ENCODE assay signal across 10 cellular contexts in the genomic region with DNA sequence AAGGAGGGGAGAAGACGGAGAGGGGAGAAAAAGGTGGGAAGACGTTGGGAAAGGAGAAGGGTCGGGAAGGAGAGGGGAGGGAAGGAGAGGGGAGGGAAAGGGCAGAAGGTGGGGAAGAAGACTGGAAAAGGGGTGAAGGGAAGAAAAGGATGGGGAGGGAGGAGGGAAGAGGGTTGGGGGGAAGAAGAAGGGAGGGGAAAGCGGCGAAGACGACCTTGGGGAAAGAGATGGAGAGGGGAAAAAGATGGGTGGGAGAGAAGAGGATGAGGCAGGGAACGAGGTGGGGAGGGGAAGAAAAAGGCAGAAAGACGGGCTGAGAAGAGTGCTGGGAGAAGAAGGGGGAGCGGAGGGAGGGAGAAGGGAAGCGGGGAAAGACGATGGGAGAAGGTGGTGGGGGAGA. TPM values are rescaled to one million over a fixed set of nuclear protein-coding genes. Genes with fewer than 3 reads are reported as not detected.
DNase-seq lines count a peak whose midpoint lies in the region; ATAC-seq and TF ChIP-seq lines count a peak whose summit lies in the region.
"Not testable (repeated sequence)": the region's sequence is repeated elsewhere in the genome, so short reads cannot be mapped to it uniquely, and the experiment has no call there.
"Had no signal": no experiment of that assay in that cellular context is flagged by ENCODE, and none has a peak within 500 bp of the region (broad histone marks: within the 10 kb centered on the region; RNA-seq: fewer than 3 reads in every experiment).

No MANE protein-coding gene starts in this region.

- POLR2A ChIA-PET in OCI-LY7 (lab: Charles Lee): not testable (repeated sequence)

- not testable (repeated sequence) for ATAC-seq in activated T-helper 17 cell treated with anti-CD3 and anti-CD28 coated beads, Interleukin-2, amount 50 U/mL, for 72 hours (replicated peaks); natural killer cell treated with Interleukin-12 subunit alpha and Interleukin-12 subunit beta and Interleukin-15 and Interleukin-18, amount 100 ng/mL, for 72 hours
- ATAC-seq in right cardiac atrium: peak; percentile 21 to 27

- not testable (repeated sequence) for H3K4me1 ChIP-seq in BLaER1; HAP-1; colonic mucosa; right cardiac atrium (ENCODE audit: control insufficient read depth, insufficient read depth, low read length); smooth muscle cell (ENCODE audit: low read depth)
- peaks cover 17% of the 10 kb centered on the region for H3K4me1 ChIP-seq in OCI-LY7 (ENCODE audit: insufficient read depth, low read length, poor library complexity, severe bottlenecking)

- H3K9ac ChIP-seq in BLaER1: peak overlapping the region; percentile 41; the same call in 1 of the 2 replicates
- H3K9ac ChIP-seq in colonic mucosa (ENCODE audit: low read depth in 2 of 2, low read length in 2 of 2); smooth muscle cell (ENCODE audit: low read depth): not testable (repeated sequence)

- H3K36me3 ChIP-seq in BLaER1; HAP-1 (replicated peaks); OCI-LY7 (ENCODE audit: insufficient read depth, low read length); colonic mucosa; smooth muscle cell (ENCODE audit: low read depth): not testable (repeated sequence)

- TF ChIP-seq CTCF in OCI-LY7 (conservative IDR thresholded peaks at IDR 0.05; ENCODE audit: low read length); colonic mucosa (IDR thresholded peaks at IDR 0.05); smooth muscle cell (IDR thresholded peaks at IDR 0.05; ENCODE audit: borderline replicate concordance, insufficient read depth, poor library complexity, severe bottlenecking): not testable (repeated sequence)

- 8% methylated on average over 9 of the region's 11 CpGs for WGBS in right cardiac atrium
- WGBS in smooth muscle cell (ENCODE audit: low lambda C conversion rate): no CpG with 5 or more reads among the region's 11 CpGs

- H3K9me2 ChIP-seq in OCI-LY7 (ENCODE audit: insufficient read depth, low read length): not testable (repeated sequence)

- H3K4me2 ChIP-seq in BLaER1 (peak overlapping the region; percentile 24; the same call in 1 of the 2 replicates), OCI-LY7 (ENCODE audit: low read length) (peak overlapping the region; percentile 53), smooth muscle cell (peak overlapping the region; percentile 79)

- not testable (repeated sequence) for H3K9me3 Mint-ChIP-seq in activated T-helper 17 cell treated with anti-CD3 and anti-CD28 coated beads, Interleukin-2, amount 50 U/mL, for 72 hours; natural killer cell treated with Interleukin-12 subunit alpha and Interleukin-12 subunit beta and Interleukin-15 and Interleukin-18, amount 100 ng/mL, for 72 hours

- H3K27me3 Mint-ChIP-seq in activated T-helper 17 cell treated with anti-CD3 and anti-CD28 coated beads, Interleukin-2, amount 50 U/mL, for 72 hours; natural killer cell treated with Interleukin-12 subunit alpha and Interleukin-12 subunit beta and Interleukin-15 and Interleukin-18, amount 100 ng/mL, for 72 hours: not testable (repeated sequence)

- not testable (repeated sequence) for H3K9me3 ChIP-seq in BLaER1; HAP-1; OCI-LY7 (ENCODE audit: low read length); colonic mucosa; right cardiac atrium (ENCODE audit: control insufficient read depth, low read length); smooth muscle cell (replicated peaks; ENCODE audit: low read depth)

- not testable (repeated sequence) for H2AFZ ChIP-seq in OCI-LY7 (ENCODE audit: low read length); smooth muscle cell (ENCODE audit: low read depth)

- H3K27me3 ChIP-seq in BLaER1; HAP-1 (ENCODE audit: low read depth); colonic mucosa; right cardiac atrium (ENCODE audit: control insufficient read depth, insufficient read depth); smooth muscle cell (ENCODE audit: low read depth): not testable (repeated sequence)

- BruUV-seq in OCI-LY7 (replicated peaks; lab: Mats Ljungman, UMichigan): not testable (repeated sequence)

- CTCF ChIA-PET in OCI-LY7 (lab: Charles Lee; ENCODE audit: unreplicated experiment): not testable (repeated sequence)

- not testable (repeated sequence) for H3K27ac ChIP-seq in BLaER1; OCI-LY7 (ENCODE audit: low read depth, low read length, poor library complexity, severe bottlenecking); colonic mucosa; right cardiac atrium (ENCODE audit: low read length); smooth muscle cell (ENCODE audit: low read depth)

- H3F3A ChIP-seq in smooth muscle cell (ENCODE audit: low read depth): not testable (repeated sequence)

- peak overlapping the region; percentile 81 for H3K4me3 Mint-ChIP-seq in activated T-helper 17 cell treated with anti-CD3 and anti-CD28 coated beads, Interleukin-2, amount 50 U/mL, for 72 hours
- peak overlapping the region; percentile 82 for H3K4me3 Mint-ChIP-seq in natural killer cell treated with Interleukin-12 subunit alpha and Interleukin-12 subunit beta and Interleukin-15 and Interleukin-18, amount 100 ng/mL, for 72 hours

- not testable (repeated sequence) for H3K79me2 ChIP-seq in OCI-LY7 (ENCODE audit: insufficient read depth, low read depth, low read length); smooth muscle cell (ENCODE audit: low read depth)

- H3K27ac Mint-ChIP-seq in activated T-helper 17 cell treated with anti-CD3 and anti-CD28 coated beads, Interleukin-2, amount 50 U/mL, for 72 hours: peak overlapping the region; percentile 79
- H3K27ac Mint-ChIP-seq in natural killer cell treated with Interleukin-12 subunit alpha and Interleukin-12 subunit beta and Interleukin-15 and Interleukin-18, amount 100 ng/mL, for 72 hours: peak overlapping the region; percentile 65 to 90

- H3K4me3 ChIP-seq in BLaER1: peak overlapping the region; percentile 60
- H3K4me3 ChIP-seq in HAP-1: peak overlapping the region; percentile 24
- peak overlapping the region; percentile 66 for H3K4me3 ChIP-seq in OCI-LY7 (ENCODE audit: low read depth, low read length, poor library complexity, severe bottlenecking)
- not testable (repeated sequence) for H3K4me3 ChIP-seq in colonic mucosa; right cardiac atrium (ENCODE audit: low read length)
- peak overlapping the region; percentile 56 for H3K4me3 ChIP-seq in smooth muscle cell

- H3K36me3 Mint-ChIP-seq in activated T-helper 17 cell treated with anti-CD3 and anti-CD28 coated beads, Interleukin-2, amount 50 U/mL, for 72 hours (ENCODE audit: low read depth); natural killer cell treated with Interleukin-12 subunit alpha and Interleukin-12 subunit beta and Interleukin-15 and Interleukin-18, amount 100 ng/mL, for 72 hours: not testable (repeated sequence)

- intact Hi-C loops in OCI-LY7 (cut with micrococcal nuclease; ENCODE audit: unreplicated experiment); colonic mucosa (cut with DNase I); right cardiac atrium (cut with DNase I): not testable (repeated sequence)

- DNase-seq in HAP-1 (ENCODE audit: low spot score in 2 of 2) (peak; percentile 5 to 49), colonic mucosa (peak; percentile 21)
- DNase-seq in OCI-LY7 (ENCODE audit: low spot score); right cardiac atrium; natural killer cell treated with Interleukin-12 subunit alpha and Interleukin-12 subunit beta and Interleukin-15 and Interleukin-18, amount 100 ng/mL, for 72 hours (ENCODE audit: low spot score); smooth muscle cell (lab: John Stamatoyannopoulos, UW; ENCODE audit: unreplicated experiment): not testable (repeated sequence)

- H3K4me1 Mint-ChIP-seq in activated T-helper 17 cell treated with anti-CD3 and anti-CD28 coated beads, Interleukin-2, amount 50 U/mL, for 72 hours: not testable (repeated sequence)
- peaks cover 11 to 13% of the 10 kb centered on the region in 2 donors for H3K4me1 Mint-ChIP-seq in natural killer cell treated with Interleukin-12 subunit alpha and Interleukin-12 subunit beta and Interleukin-15 and Interleukin-18, amount 100 ng/mL, for 72 hours (ENCODE audit: low read depth in 2 of 2)

- in situ Hi-C loops in HAP-1 (cut with MboI; ENCODE audit: low sequenced_read_pairs): not testable (repeated sequence)

- not testable (repeated sequence) for H4K20me1 ChIP-seq in BLaER1; OCI-LY7 (ENCODE audit: insufficient read depth, low read length); smooth muscle cell (ENCODE audit: low read depth)

RNA-seq across cellular contexts. Expression of a gene that starts 46.3 kb away (rescaled TPM):
- total RNA-seq in OCI-LY7 (2014; rRNA removed; shearing (Covaris generic)): not detected in 2 replicates
- total RNA-seq in OCI-LY7 (2022) (not detected in 2 replicates), colonic mucosa (not detected), right cardiac atrium (not detected), smooth muscle cell (not detected in 2 replicates)
- not detected for total RNA-seq in activated T-helper 17 cell treated with anti-CD3 and anti-CD28 coated beads, Interleukin-2, amount 50 U/mL, for 72 hours
- polyA plus RNA-seq in right cardiac atrium (not detected), smooth muscle cell (not detected in 2 replicates)
- total RNA-seq in natural killer cell treated with Interleukin-12 subunit alpha and Interleukin-12 subunit beta and Interleukin-15 and Interleukin-18, amount 100 ng/mL, for 72 hours: not detected
- total RNA-seq: adrenal gland, lower leg skin had no signal
- polyA plus RNA-seq: adrenal gland had no signal

Comparison
In these comparisons a context has a peak if more than half of its experiments do, and no peak if none do; other contexts are left out.
1. H3K4me2 ChIP-seq: peak in every context shown above with its lines; median percentile 79 in smooth muscle cell; 53 in OCI-LY7; 24 in BLaER1.